23 cellular contexts compared by ENCODE assay signal in the genomic region with DNA sequence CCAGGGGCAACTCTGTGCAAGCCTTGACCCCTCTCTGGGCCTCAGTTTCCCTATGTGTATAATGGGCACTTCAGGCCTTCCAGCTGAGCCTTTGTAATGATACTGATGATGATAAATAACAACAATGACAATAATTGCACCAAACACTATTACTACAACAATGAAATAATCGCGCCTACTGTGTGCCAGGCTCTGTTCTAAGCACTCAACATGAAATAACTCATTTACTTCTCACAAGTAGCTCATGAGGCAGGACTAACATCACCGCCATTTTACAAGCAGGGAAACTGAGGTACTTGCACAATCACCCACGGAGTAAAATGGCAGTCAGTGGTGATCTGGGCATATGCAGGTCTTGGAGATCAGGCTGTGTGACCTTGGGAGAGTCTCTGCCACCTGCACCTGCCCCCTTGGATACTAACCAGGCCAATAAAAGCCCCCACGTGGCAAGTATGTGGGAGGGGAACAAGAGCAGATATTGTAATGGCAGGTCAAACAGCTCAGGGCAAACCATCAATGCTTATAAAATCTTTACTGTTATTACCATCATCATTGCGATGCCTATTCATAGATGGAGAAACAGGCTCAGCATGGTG. TPM values are rescaled to one million over a fixed set of nuclear protein-coding genes. Genes with fewer than 3 reads are reported as not detected.
DNase-seq lines count a peak whose midpoint lies in the region; ATAC-seq and TF ChIP-seq lines count a peak whose summit lies in the region.
"Had no signal": no experiment of that assay in that cellular context is flagged by ENCODE, and none has a peak within 500 bp of the region (broad histone marks: within the 10 kb centered on the region; RNA-seq: fewer than 3 reads in every experiment).

No MANE protein-coding gene starts in this region.

- no peak overlapping the region for H3K4me3 ChIP-seq in neuronal stem cell (ENCODE audit: low read length in 2 of 2)
- H3K4me3 ChIP-seq: A549, GM23338, PC-9, SJCRH30 had no signal

- peaks cover 0 to 1% (median 0%) of the 10 kb centered on the region in 3 experiments for H3K27me3 ChIP-seq in neuronal stem cell (ENCODE audit: control insufficient read depth in 3 of 3, insufficient read depth in 3 of 3, low read depth in 1 of 3, low read length in 3 of 3)
- H3K27me3 ChIP-seq: SJCRH30 had no signal

- no peak overlapping the region for H2BK5ac ChIP-seq in neuronal stem cell (ENCODE audit: low read length)

- H2BK120ac ChIP-seq in neuronal stem cell (ENCODE audit: low read depth, low read length): no peak overlapping the region

- peak overlapping the region; percentile 81 for H3K4me3 Mint-ChIP-seq in endothelial cell (ENCODE audit: unreplicated experiment)
- H3K4me3 Mint-ChIP-seq: CD4-positive, alpha-beta memory T cell; GM23338; H9; HFFc6 had no signal

- peak overlapping the region; percentile 26 for H2AK5ac ChIP-seq in neuronal stem cell (ENCODE audit: low read depth, low read length)

- H3K4me1 ChIP-seq in neuronal stem cell (ENCODE audit: control insufficient read depth in 2 of 2, insufficient read depth in 1 of 2, low read depth in 1 of 2, low read length in 2 of 2): peaks cover 0 to 9% of the 10 kb centered on the region in 2 donors
- H3K4me1 ChIP-seq: SJCRH30 had no signal

- no peaks in the 10 kb centered on the region for H3K79me1 ChIP-seq in neuronal stem cell (ENCODE audit: low read depth, low read length)

- no peak overlapping the region for H3K14ac ChIP-seq in neuronal stem cell (ENCODE audit: low read length)

- H3K18ac ChIP-seq in neuronal stem cell (ENCODE audit: low read length): no peak overlapping the region

- ATAC-seq in HG02759 (IDR thresholded peaks at IDR 0.05; ENCODE audit: unreplicated experiment): no peak
- ATAC-seq: A549, GM23338, Right ventricle myocardium inferior, SK-N-SH treated with all-trans-retinoic acid at 6 μM for 48 hours had no signal

- peaks cover 18% of the 10 kb centered on the region for H3K27me3 Mint-ChIP-seq in endothelial cell (ENCODE audit: unreplicated experiment)

- H3K23ac ChIP-seq in neuronal stem cell (ENCODE audit: low read depth, low read length, poor library complexity): no peak overlapping the region

- no peak overlapping the region for H4K91ac ChIP-seq in neuronal stem cell (ENCODE audit: low read depth, low read length, poor library complexity)

- peaks cover 74% of the 10 kb centered on the region for H3K36me3 Mint-ChIP-seq in endothelial cell (ENCODE audit: low read depth, unreplicated experiment)

- H4K8ac ChIP-seq in neuronal stem cell (ENCODE audit: low read depth, low read length): no peak overlapping the region

- no peak overlapping the region for H3K27ac Mint-ChIP-seq in endothelial cell (ENCODE audit: unreplicated experiment)
- H3K27ac Mint-ChIP-seq: CD4-positive, alpha-beta memory T cell; GM23338; HFFc6 had no signal

- H2BK15ac ChIP-seq in neuronal stem cell (ENCODE audit: low read length): no peak overlapping the region

- DNase-seq in endothelial cell (ENCODE audit: low spot score) (no peak), neuronal stem cell (ENCODE audit: low spot score) (no peak), kidney glomerular epithelial cell (lab: John Stamatoyannopoulos, UW) (no peak)
- DNase-seq: C1 segment of cervical spinal cord; CD4-positive, alpha-beta memory T cell; COR-L47; DMS53; H9; HFFc6; IMR-90; MM.1S; NCI-H2029; NCI-H446 treated with DMSO at 0.1 percent for 48 hours; NCI-H526; PC-9; SJCRH30 had no signal

- H3K9me3 Mint-ChIP-seq in endothelial cell (ENCODE audit: unreplicated experiment): no peaks in the 10 kb centered on the region
- H3K9me3 Mint-ChIP-seq: GM23338, H9, HFFc6 had no signal

- H3K36me3 ChIP-seq in neuronal stem cell (replicated peaks in 1 of 2; ENCODE audit: control insufficient read depth in 2 of 2, insufficient read depth in 2 of 2, low read length in 2 of 2): peaks cover 5 to 82% of the 10 kb centered on the region in 2 donors

- WGBS in neuronal stem cell (ENCODE audit: extremely low coverage in 2 of 2, insufficient read length in 2 of 2, insufficient replicate concordance in 1 of 2), 2 donors: no CpG with 5 or more reads among the region's 6 CpGs

- H3K27ac ChIP-seq in neuronal stem cell (replicated peaks; ENCODE audit: low read length): no peak overlapping the region
- H3K27ac ChIP-seq: A549, KMS-11, PC-9, SJCRH30 had no signal

- TF ChIP-seq CTCF in endothelial cell (IDR thresholded peaks at IDR 0.05; ENCODE audit: unreplicated experiment): no peak

- no peak overlapping the region for H2AFZ ChIP-seq in neuronal stem cell (ENCODE audit: low read length)
- H2AFZ ChIP-seq: GM23338, PC-9 had no signal

- no peaks in the 10 kb centered on the region for H3K9me3 ChIP-seq in neuronal stem cell (replicated peaks in 1 of 2; ENCODE audit: control insufficient read depth in 2 of 2, insufficient read depth in 1 of 2, low read depth in 1 of 2, low read length in 2 of 2)
- H3K9me3 ChIP-seq: A549, SJCRH30 had no signal

- H3K4me2 ChIP-seq in neuronal stem cell (ENCODE audit: insufficient read depth, low read length, poor library complexity, severe bottlenecking): no peak overlapping the region
- H3K4me2 ChIP-seq: A549, GM23338, KMS-11, PC-9 had no signal

- peaks cover 18% of the 10 kb centered on the region for H3K4me1 Mint-ChIP-seq in endothelial cell (ENCODE audit: unreplicated experiment)

- H2BK12ac ChIP-seq in neuronal stem cell (ENCODE audit: low read length): peak overlapping the region; percentile 84

- no peak overlapping the region for H3K4ac ChIP-seq in neuronal stem cell (ENCODE audit: low read length)

- H3K9ac ChIP-seq in neuronal stem cell (ENCODE audit: low read depth, low read length, poor library complexity): no peak overlapping the region
- H3K9ac ChIP-seq: KMS-11 had no signal

RNA-seq across cellular contexts. Expression of gene ANGPTL8, which starts 0.5 kb away (rescaled TPM):
- not detected for total RNA-seq in endothelial cell (ENCODE audit: unreplicated experiment)
- 0.43 TPM for polyA plus RNA-seq in neuronal stem cell (2013, experiment 1 of 2)
- not detected for polyA plus RNA-seq in neuronal stem cell (2013, experiment 2 of 2)
- total RNA-seq: CD4-positive, alpha-beta memory T cell; GM23338; H9; HFFc6; IMR-90; PC-9; RPMI7951; SJCRH30 had no signal
- polyA plus RNA-seq: CD4-positive, alpha-beta memory T cell; GM23338; IMR-90 had no signal

RNA-seq across cellular contexts. Expression of gene DOCK6, which starts 23.4 kb away (rescaled TPM):
- total RNA-seq in endothelial cell (ENCODE audit: unreplicated experiment): 411 TPM
- polyA plus RNA-seq in neuronal stem cell (2013, experiment 1 of 2): 17.4 TPM
- 16.5 TPM for polyA plus RNA-seq in neuronal stem cell (2013, experiment 2 of 2)
- polyA plus RNA-seq: CD4-positive, alpha-beta memory T cell had no signal

RNA-seq across cellular contexts. Expression of gene KANK2, which starts 41.5 kb away (rescaled TPM):
- total RNA-seq in endothelial cell (ENCODE audit: unreplicated experiment): 103 TPM
- 19.8 TPM for polyA plus RNA-seq in neuronal stem cell (2013, experiment 1 of 2)
- polyA plus RNA-seq in neuronal stem cell (2013, experiment 2 of 2): 19.2 TPM

RNA-seq across cellular contexts. Expression of gene TSPAN16, which starts 57.1 kb away (rescaled TPM):
- not detected for total RNA-seq in endothelial cell (ENCODE audit: unreplicated experiment)
- not detected for polyA plus RNA-seq in neuronal stem cell (2013, experiment 1 of 2)
- not detected for polyA plus RNA-seq in neuronal stem cell (2013, experiment 2 of 2)
- total RNA-seq: CD4-positive, alpha-beta memory T cell; GM23338; H9; HFFc6; IMR-90; PC-9; Right ventricle myocardium inferior; RPMI7951; SJCRH30 had no signal
- polyA plus RNA-seq: A549; CD4-positive, alpha-beta memory T cell; GM23338; IMR-90 had no signal
